ENCODE assay signal across 8 cellular contexts in the genomic region with DNA sequence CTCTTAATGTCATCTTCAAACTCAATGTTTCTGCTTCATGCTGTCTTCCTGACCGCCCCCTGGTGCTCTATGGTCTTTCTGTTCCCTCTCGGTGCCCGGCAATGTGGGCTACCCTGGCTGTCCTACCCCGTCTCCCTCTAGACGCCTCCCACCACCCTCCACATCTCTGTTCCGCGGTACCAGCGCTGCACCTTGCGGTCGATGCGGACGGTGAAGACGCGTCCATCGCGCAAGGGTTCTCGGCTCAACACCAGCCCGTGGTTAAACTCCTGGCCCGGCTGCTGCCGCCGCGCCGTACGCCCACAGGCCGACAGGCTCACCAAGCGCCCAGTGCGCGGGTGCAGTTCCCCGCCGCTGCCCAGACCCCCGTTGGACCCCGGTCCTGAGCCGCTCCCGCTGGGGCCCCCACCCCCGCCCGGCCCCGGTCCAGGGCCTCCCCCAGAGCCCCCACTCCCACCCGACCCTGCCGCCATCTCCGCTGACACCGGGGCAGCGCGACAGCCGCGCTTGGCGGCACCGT. TPM values are rescaled to one million over a fixed set of nuclear protein-coding genes. Genes with fewer than 3 reads are reported as not detected.
A peak's percentile ranks its signal among the peaks of the same experiment; 100 is the strongest.
DNase-seq lines count a peak whose midpoint lies in the region; ATAC-seq and TF ChIP-seq lines count a peak whose summit lies in the region.

NEURL4 (minus strand) TSS at position 496 of the 520 bp plus-strand sequence; CDS start at position 473, 23 bp downstream.

- H3K4me1 ChIP-seq in CD4-positive, CD25-positive, alpha-beta regulatory T cell (ENCODE audit: control insufficient read depth, insufficient read depth, low read length, poor library complexity, severe bottlenecking) = peaks cover 43% of the 10 kb centered on the region
- H3K4me1 ChIP-seq in KMS-11 (ENCODE audit: low read depth, poor library complexity, severe bottlenecking) = no peaks in the 10 kb centered on the region
- peaks cover 15% of the 10 kb centered on the region for H3K4me1 ChIP-seq in mammary epithelial cell (ENCODE audit: insufficient read depth, low read length)
- H3K4me1 ChIP-seq in liver (ENCODE audit: control insufficient read depth in 4 of 4, insufficient read depth in 4 of 4, low read length in 3 of 4) = peaks cover 8 to 22% (median 15%) of the 10 kb centered on the region in 4 donors
- peaks cover 3 to 29% (median 20%) of the 10 kb centered on the region in 5 donors for H3K4me1 ChIP-seq in subcutaneous abdominal adipose tissue (ENCODE audit: control insufficient read depth in 5 of 5, insufficient read depth in 5 of 5, low read length in 5 of 5)

- peak; percentile 2 for ATAC-seq in CD4-positive, CD25-positive, alpha-beta regulatory T cell (ENCODE audit: low read depth in 2 of 2)
- ATAC-seq in GM19351 (IDR thresholded peaks at IDR 0.05; ENCODE audit: unreplicated experiment) = peak; percentile 3

- H3K9me3 ChIP-seq in CD4-positive, CD25-positive, alpha-beta regulatory T cell (ENCODE audit: control insufficient read depth in 2 of 2, low read length in 2 of 2) = no peaks in the 10 kb centered on the region
- no peaks in the 10 kb centered on the region for H3K9me3 ChIP-seq in mammary epithelial cell (replicated peaks; ENCODE audit: insufficient read depth, low read length)
- H3K9me3 ChIP-seq in liver (ENCODE audit: control insufficient read depth in 4 of 4, low read length in 3 of 4) = no peaks in the 10 kb centered on the region
- no peaks in the 10 kb centered on the region for H3K9me3 ChIP-seq in subcutaneous abdominal adipose tissue (ENCODE audit: control insufficient read depth in 5 of 5, low read length in 5 of 5)

- H3K27ac ChIP-seq in CD4-positive, CD25-positive, alpha-beta regulatory T cell (ENCODE audit: insufficient read depth, low read length, poor library complexity, severe bottlenecking) = peak within 1 kb of the TSS; percentile 85
- H3K27ac ChIP-seq in KMS-11 (no peak within 1 kb of the TSS), mammary epithelial cell (ENCODE audit: insufficient read depth, low read depth, low read length) (peak within 1 kb of the TSS; percentile 80), liver (ENCODE audit: low read depth in 1 of 2, low read length in 2 of 2) (peak within 1 kb of the TSS; percentile 65 to 82), subcutaneous abdominal adipose tissue (ENCODE audit: low read depth, low read length) (peak within 1 kb of the TSS; percentile 85)

- H3K4me3 Mint-ChIP-seq in CD4-positive, CD25-positive, alpha-beta regulatory T cell = peak within 1 kb of the TSS; percentile 94 to 97 (median 96)

- CTCF ChIA-PET in mammary epithelial cell (lab: Charles Lee; ENCODE audit: low non-redundant PET) = interaction anchor here (1.1 kb wide), 1 partner anchor 48 kb away, joined by 6 read pairs; the partner anchor contains the start of gene SLC2A4

- no peaks in the 10 kb centered on the region for H4K20me1 ChIP-seq in KMS-11 (ENCODE audit: insufficient read depth)
- H4K20me1 ChIP-seq in mammary epithelial cell (ENCODE audit: insufficient read depth, low read length) = no peaks in the 10 kb centered on the region

- no peaks in the 10 kb centered on the region for H3K27me3 ChIP-seq in CD4-positive, CD25-positive, alpha-beta regulatory T cell (ENCODE audit: control insufficient read depth, insufficient read depth, low read length)
- H3K27me3 ChIP-seq in KMS-11 (ENCODE audit: insufficient read depth, low read depth) (no peaks in the 10 kb centered on the region), mammary epithelial cell (ENCODE audit: insufficient read depth, low read length) (peaks cover 2% of the 10 kb centered on the region), liver (ENCODE audit: control insufficient read depth in 4 of 4, insufficient read depth in 4 of 4, low read length in 3 of 4) (no peaks in the 10 kb centered on the region), subcutaneous abdominal adipose tissue (ENCODE audit: control insufficient read depth in 5 of 5, insufficient read depth in 4 of 5, low read length in 5 of 5) (peaks cover 0 to 12% (median 9%) of the 10 kb centered on the region in 5 donors)

- peaks cover 3% of the 10 kb centered on the region for H3K36me3 Mint-ChIP-seq in CD4-positive, CD25-positive, alpha-beta regulatory T cell

- peaks cover 8% of the 10 kb centered on the region for H3K36me3 ChIP-seq in CD4-positive, CD25-positive, alpha-beta regulatory T cell (ENCODE audit: control insufficient read depth, insufficient read depth, low read length)
- H3K36me3 ChIP-seq in KMS-11 (ENCODE audit: insufficient read depth) (no peaks in the 10 kb centered on the region), mammary epithelial cell (ENCODE audit: insufficient read depth, low read length) (peaks cover 2% of the 10 kb centered on the region), liver (ENCODE audit: control insufficient read depth in 4 of 4, insufficient read depth in 3 of 4, low read depth in 1 of 4, low read length in 3 of 4) (peaks cover 0 to 24% (median 8%) of the 10 kb centered on the region in 4 donors), subcutaneous abdominal adipose tissue (ENCODE audit: control insufficient read depth in 5 of 5, insufficient read depth in 5 of 5, low read length in 5 of 5) (peaks cover 0 to 32% (median 26%) of the 10 kb centered on the region in 5 donors)

- intact Hi-C loops in mammary epithelial cell (cut with micrococcal nuclease) = loop anchor here (2.0 kb wide), 1 partner anchor 22 kb away; no protein-coding TSS in a partner anchor

- dilution Hi-C loops in mammary epithelial cell (cut with HindIII; ENCODE audit: low sequenced_read_pairs) = loop anchor here (5.0 kb wide), 2 partner anchors 58 to 102 kb away; no protein-coding TSS in a partner anchor

- H3K9ac ChIP-seq in KMS-11 (no peak within 1 kb of the TSS), mammary epithelial cell (ENCODE audit: insufficient read depth, low read length) (peak within 1 kb of the TSS; percentile 76), liver (ENCODE audit: low read depth in 1 of 2, low read length in 2 of 2) (peak within 1 kb of the TSS; percentile 57 to 68), subcutaneous abdominal adipose tissue (ENCODE audit: low read length in 5 of 5) (peak within 1 kb of the TSS; percentile 57 to 87 (median 85))

- H2AFZ ChIP-seq in KMS-11 (ENCODE audit: low read depth) (peak within 1 kb of the TSS; percentile 30; the same call in 1 of the 2 replicates), mammary epithelial cell (ENCODE audit: low read depth, low read length) (peak within 1 kb of the TSS; percentile 98)

- BruUV-seq in mammary epithelial cell (replicated peaks; lab: Mats Ljungman, UMichigan) = no TSS peak

- TF ChIP-seq CTCF in KMS-11 (conservative IDR thresholded peaks at IDR 0.05; ENCODE audit: low read depth, low read length) = no peak
- no peak for TF ChIP-seq CTCF in mammary epithelial cell (conservative IDR thresholded peaks at IDR 0.05 in 1 of 2, IDR thresholded peaks at IDR 0.05 in 1 of 2; ENCODE audit: extremely low read depth in 1 of 2, insufficient read depth in 1 of 2, low read depth in 1 of 2, low read length in 2 of 2)
- TF ChIP-seq CTCF in liver (IDR thresholded peaks at IDR 0.05; ENCODE audit: low read depth, low read length, missing input control) = no peak

- no peak for TF ChIP-seq RAD21 in liver (IDR thresholded peaks at IDR 0.05)

- H3K4me1 Mint-ChIP-seq in CD4-positive, CD25-positive, alpha-beta regulatory T cell = peaks cover 18 to 59% (median 26%) of the 10 kb centered on the region in 4 donors

- H3K9me3 Mint-ChIP-seq in CD4-positive, CD25-positive, alpha-beta regulatory T cell = no peaks in the 10 kb centered on the region

- H3K79me2 ChIP-seq in KMS-11 (ENCODE audit: insufficient read depth, low read depth) (no peaks in the 10 kb centered on the region), mammary epithelial cell (ENCODE audit: insufficient read depth, low read length) (peaks cover 22% of the 10 kb centered on the region)

- H3K4me2 ChIP-seq in KMS-11 (peak within 1 kb of the TSS; percentile 29), mammary epithelial cell (ENCODE audit: insufficient read depth, low read depth, low read length) (peak within 1 kb of the TSS; percentile 84)

- peak within 1 kb of the TSS; percentile 98 to 99 (median 98) for H3K27ac Mint-ChIP-seq in CD4-positive, CD25-positive, alpha-beta regulatory T cell

- 0% methylated on average over 4 of the region's 47 CpGs for WGBS in mammary epithelial cell (ENCODE audit: low coverage, missing lambda C conversion rate)
- under 1% methylated on average over 47 of the region's 47 CpGs for WGBS in liver

- in situ Hi-C loops in mammary epithelial cell (cut with MboI; ENCODE audit: low sequenced_read_pairs in 2 of 2) = no loop called here

- H3K4me3 ChIP-seq in CD4-positive, CD25-positive, alpha-beta regulatory T cell (ENCODE audit: low read depth, low read length) = peak within 1 kb of the TSS; percentile 77
- H3K4me3 ChIP-seq in KMS-11 (IDR thresholded peaks at IDR 0.05; ENCODE audit: insufficient read depth, low read depth, low read length) (no peak within 1 kb of the TSS), mammary epithelial cell (replicated peaks in 1 of 3; ENCODE audit: insufficient read depth in 1 of 3, low read depth in 2 of 3, low read length in 3 of 3) (peak within 1 kb of the TSS; percentile 74 to 97 (median 77)), liver (ENCODE audit: low read depth in 1 of 3, low read length in 3 of 3) (peak within 1 kb of the TSS; percentile 70 to 93 (median 84)), subcutaneous abdominal adipose tissue (ENCODE audit: low read depth in 1 of 5, low read length in 5 of 5) (peak within 1 kb of the TSS; percentile 76 to 94 (median 93))

- peak in 1 of 3 donors; percentile 37 for DNase-seq in CD4-positive, CD25-positive, alpha-beta regulatory T cell
- no peak for DNase-seq in mammary epithelial cell
- no peak for DNase-seq in stimulated activated CD4-positive, alpha-beta T cell treated with anti-CD3 and anti-CD28 coated beads, Interleukin-15, amount 100 ng/mL, for 24 hours
- DNase-seq in HuH-7.5 (ENCODE audit: low spot score) = no peak

- H3K27me3 Mint-ChIP-seq in CD4-positive, CD25-positive, alpha-beta regulatory T cell = peaks cover 8% of the 10 kb centered on the region

TF ChIP-seq in liver, 16 proteins besides CTCF, POLR2A, EP300 and RAD21:
- TF ChIP-seq JUND (IDR thresholded peaks at IDR 0.05) = no peak
TF ChIP-seq in liver: peak in this region for 0.

RNA-seq across cellular contexts. Expression of gene NEURL4, which starts in this region (rescaled TPM):
- 39.5 TPM for total RNA-seq in CD4-positive, CD25-positive, alpha-beta regulatory T cell
- 1 to 10 TPM in 2 of 4 donors, under 1 TPM in 2; 0.27 to 1.2 (median 0.83) TPM for polyA plus RNA-seq in CD4-positive, CD25-positive, alpha-beta regulatory T cell
- total RNA-seq in mammary epithelial cell (10 to 100 TPM; 12.3 to 34.1 TPM), liver (10 to 100 TPM in 1 of 2 donors, 1 to 10 TPM in 1; 8.1 to 14.2 TPM)
- polyA plus RNA-seq in mammary epithelial cell (14.2 TPM), liver (1 to 10 TPM in 1 of 2 donors, under 1 TPM in 1; 0.76 to 6.6 TPM)
- polyA minus RNA-seq in mammary epithelial cell = 17.5 TPM
